Comparison of ENCODE assay signal across 9 cellular contexts in genomic region chr21:36478207-36478701, GRCh38. TPM values are rescaled to one million over a fixed set of nuclear protein-coding genes. Genes with fewer than 3 reads are reported as not detected.
DNase-seq lines count a peak whose midpoint lies in the region; ATAC-seq and TF ChIP-seq lines count a peak whose summit lies in the region.
"Had no signal": no experiment of that assay in that cellular context is flagged by ENCODE, and none has a peak within 500 bp of the region (broad histone marks: within the 10 kb centered on the region; RNA-seq: fewer than 3 reads in every experiment).

No MANE protein-coding gene starts in this region.

- no peaks in the 10 kb centered on the region for H3K27me3 ChIP-seq in SK-N-SH (ENCODE audit: insufficient read depth)

- H3F3A ChIP-seq in SK-N-SH (replicated peaks; ENCODE audit: insufficient read depth): peaks cover 24% of the 10 kb centered on the region

- 11% methylated on average over 6 of the region's 6 CpGs for WGBS in SK-N-SH (ENCODE audit: low lambda C conversion rate)

- H3K27ac ChIP-seq in SK-N-SH (ENCODE audit: low read depth in 2 of 2, low read length in 1 of 2): peak overlapping the region in 1 of 2 experiments; percentile 87; a peak in 2 of 4 replicates

- H3K4me3 ChIP-seq in SK-N-SH (ENCODE audit: low read depth in 2 of 2, low read length in 1 of 2): peak overlapping the region in 1 of 2 experiments; percentile 41; a peak in 3 of 4 replicates

- H3K9me3 ChIP-seq in SK-N-SH: no peaks in the 10 kb centered on the region

- peak; percentile 8 to 14 (median 9) for DNase-seq in stimulated activated CD4-positive, alpha-beta T cell treated with anti-CD3 and anti-CD28 coated beads, Interleukin-12 subunit alpha, Interleukin-12 subunit beta, amount 100 ng/mL, for 48 hours (ENCODE audit: low read depth in 2 of 3, low spot score in 1 of 3)
- no peak for DNase-seq in stimulated activated CD4-positive, alpha-beta T cell treated with anti-CD3 and anti-CD28 coated beads, Interleukin-12 subunit alpha, Interleukin-12 subunit beta, amount 100 ng/mL, for 4 hours
- DNase-seq in SK-N-SH (no peak), hepatic stellate cell (ENCODE audit: low spot score) (peak; percentile 85), stromal cell of bone marrow (ENCODE audit: low read depth) (peak; percentile 60), ureter (ENCODE audit: low spot score) (no peak), globus pallidus (ENCODE audit: low spot score) (no peak)
- DNase-seq: activated CD4-positive, alpha-beta T cell treated with anti-CD3 and anti-CD28 coated beads for 4 hours had no signal

- H3K4me1 ChIP-seq in SK-N-SH (ENCODE audit: control insufficient read depth in 1 of 2, insufficient read depth in 2 of 2, low read depth in 1 of 2, low read length in 1 of 2): peaks cover 0 to 16% of the 10 kb centered on the region in 2 experiments; a peak in 2 of 4 replicates

- ATAC-seq in HG03342 (IDR thresholded peaks at IDR 0.05; ENCODE audit: unreplicated experiment): no peak

- H3K9me2 ChIP-seq in SK-N-SH: no peaks in the 10 kb centered on the region

- H2AFZ ChIP-seq in SK-N-SH (ENCODE audit: low read depth): peak overlapping the region; percentile 66

- TF ChIP-seq RAD21 in SK-N-SH (IDR thresholded peaks at IDR 0.05; ENCODE audit: low read length): no peak

- CTCF ChIA-PET in SK-N-SH (lab: Yijun Ruan, JAX): interaction anchor here (1.0 to 1.4 kb wide), 3 partner anchors 25 to 239 kb away, joined by 3 read pairs; no protein-coding TSS in a partner anchor

- POLR2A ChIA-PET in SK-N-SH (lab: Yijun Ruan, JAX): no interaction called here

- peak in 1 of 2 experiments; percentile 87; a peak in 2 of 4 replicates for TF ChIP-seq EP300 in SK-N-SH (IDR thresholded peaks at IDR 0.05; ENCODE audit: borderline replicate concordance in 1 of 2, low read depth in 1 of 2, low read length in 1 of 2)

- no peaks in the 10 kb centered on the region for H3K79me2 ChIP-seq in SK-N-SH (ENCODE audit: insufficient read depth)

- H4K20me1 ChIP-seq in SK-N-SH (ENCODE audit: insufficient read depth): no peaks in the 10 kb centered on the region

- H3K4me2 ChIP-seq in SK-N-SH: peak overlapping the region; percentile 65

- H3K9ac ChIP-seq in SK-N-SH: peak overlapping the region; percentile 65; the same call in 1 of the 2 replicates

- no peak for TF ChIP-seq CTCF in SK-N-SH (IDR thresholded peaks at IDR 0.05)

- H3K36me3 ChIP-seq in SK-N-SH (replicated peaks in 1 of 2; ENCODE audit: control insufficient read depth in 1 of 2, insufficient read depth in 2 of 2, low read length in 1 of 2): no peaks in the 10 kb centered on the region

TF ChIP-seq in SK-N-SH, 30 proteins besides CTCF, POLR2A, EP300 and RAD21:
- TF ChIP-seq TCF12 (IDR thresholded peaks at IDR 0.05) (peak; percentile 78), MEF2A (IDR thresholded peaks at IDR 0.05; ENCODE audit: borderline replicate concordance, low read depth) (no peak), NFIC (IDR thresholded peaks at IDR 0.05; ENCODE audit: borderline replicate concordance) (peak; percentile 77), FOSL2 (IDR thresholded peaks at IDR 0.05; ENCODE audit: borderline replicate concordance, low read depth) (peak; percentile 88), FOXM1 (IDR thresholded peaks at IDR 0.05; ENCODE audit: low read depth) (peak; percentile 51; the same call in 1 of the 2 replicates), RXRA (IDR thresholded peaks at IDR 0.05; ENCODE audit: borderline replicate concordance, low read depth) (peak; percentile 48; the same call in 1 of the 2 replicates), TEAD4 (IDR thresholded peaks at IDR 0.05; ENCODE audit: borderline replicate concordance, insufficient read depth) (peak; percentile 65; the same call in 1 of the 2 replicates), CHD2 (IDR thresholded peaks at IDR 0.05; ENCODE audit: low read length, partially characterized antibody) (no peak), JUND (IDR thresholded peaks at IDR 0.05) (peak; percentile 85), MAX (IDR thresholded peaks at IDR 0.05; ENCODE audit: low read depth) (peak; percentile 37; the same call in 1 of the 2 replicates), YY1 (IDR thresholded peaks at IDR 0.05; ENCODE audit: low read depth) (0 out of 2 replicates have a peak, but pooled peaks have one; percentile 34), IRF3 (IDR thresholded peaks at IDR 0.05; ENCODE audit: low read depth, low read length) (no peak)
- TF ChIP-seq, protein P1, sequence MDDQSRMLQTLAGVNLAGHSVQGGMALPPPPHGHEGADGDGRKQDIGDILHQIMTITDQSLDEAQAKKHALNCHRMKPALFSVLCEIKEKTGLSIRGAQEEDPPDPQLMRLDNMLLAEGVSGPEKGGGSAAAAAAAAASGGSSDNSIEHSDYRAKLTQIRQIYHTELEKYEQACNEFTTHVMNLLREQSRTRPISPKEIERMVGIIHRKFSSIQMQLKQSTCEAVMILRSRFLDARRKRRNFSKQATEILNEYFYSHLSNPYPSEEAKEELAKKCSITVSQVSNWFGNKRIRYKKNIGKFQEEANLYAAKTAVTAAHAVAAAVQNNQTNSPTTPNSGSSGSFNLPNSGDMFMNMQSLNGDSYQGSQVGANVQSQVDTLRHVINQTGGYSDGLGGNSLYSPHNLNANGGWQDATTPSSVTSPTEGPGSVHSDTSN (IDR thresholded peaks at IDR 0.05): peak; percentile 83

RNA-seq across cellular contexts. Expression of gene CLDN14, which starts 1.7 kb away (rescaled TPM):
- polyA plus RNA-seq in SK-N-SH (2012; rRNA removed): not detected in 2 replicates
- polyA plus RNA-seq in SK-N-SH (2012; cell fraction: cytosol; rRNA removed): not detected in 2 replicates
- polyA plus RNA-seq in SK-N-SH (2012; cell fraction: nucleus; rRNA removed): not detected in 2 replicates
- not detected for total RNA-seq in ureter

Comparison
In these comparisons a context has a peak if more than half of its experiments do, and no peak if none do; other contexts are left out.
1. DNase-seq: peak in stimulated activated CD4-positive, alpha-beta T cell treated with anti-CD3 and anti-CD28 coated beads, Interleukin-12 subunit alpha, Interleukin-12 subunit beta, amount 100 ng/mL, for 48 hours (3 of 3), hepatic stellate cell (single experiment) and stromal cell of bone marrow (single experiment); none in stimulated activated CD4-positive, alpha-beta T cell treated with anti-CD3 and anti-CD28 coated beads, Interleukin-12 subunit alpha, Interleukin-12 subunit beta, amount 100 ng/mL, for 4 hours (single experiment), SK-N-SH (single experiment), ureter (single experiment) and globus pallidus (single experiment).